2 cellular contexts compared by ENCODE assay signal in the genomic region with DNA sequence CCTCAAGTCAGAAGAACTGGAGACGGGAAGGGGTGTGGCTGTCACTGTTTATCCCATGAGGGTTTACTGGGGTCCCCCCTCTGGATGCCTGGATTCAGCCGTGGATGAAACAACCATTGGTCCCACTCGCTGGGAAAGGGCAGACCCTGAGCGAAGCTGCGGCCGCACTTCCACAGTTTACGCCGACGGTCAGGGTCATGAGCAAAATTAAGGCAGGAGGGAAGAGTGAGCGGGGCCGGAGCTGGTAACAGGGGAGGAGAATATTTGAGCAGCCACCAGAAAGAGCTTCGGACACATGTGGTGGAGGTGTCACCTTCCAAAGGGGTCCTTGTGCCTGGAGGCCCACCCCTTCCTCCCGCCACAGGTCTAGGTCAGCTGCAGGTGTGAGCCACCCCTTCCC.
TF ChIP-seq lines count a peak whose summit lies in the region.

No MANE protein-coding gene starts in this region.

TF ChIP-seq in H1, 55 proteins besides CTCF, POLR2A, EP300 and RAD21:
- no peak for TF ChIP-seq POLR2AphosphoS5 (IDR thresholded peaks at IDR 0.05; ENCODE audit: low read depth, low read length)
- no peak for TF ChIP-seq CHD1 (IDR thresholded peaks at IDR 0.05; ENCODE audit: low read depth, low read length)
- no peak for TF ChIP-seq TCF12 (IDR thresholded peaks at IDR 0.05; ENCODE audit: low read depth, low read length)
- TF ChIP-seq POU5F1 (IDR thresholded peaks at IDR 0.05; ENCODE audit: low read depth, low read length), result no peak
- no peak for TF ChIP-seq HDAC2 (IDR thresholded peaks at IDR 0.05; ENCODE audit: borderline replicate concordance in 1 of 2, low read depth in 2 of 2, low read length in 2 of 2)
- TF ChIP-seq RFX5 (IDR thresholded peaks at IDR 0.05; ENCODE audit: borderline replicate concordance, low read depth, low read length), result no peak
- TF ChIP-seq SP1 (IDR thresholded peaks at IDR 0.05; ENCODE audit: low read depth, low read length), result no peak
- no peak for TF ChIP-seq SUZ12 (IDR thresholded peaks at IDR 0.05; ENCODE audit: low read length)

TF ChIP-seq in HEK293T, 16 proteins besides CTCF, POLR2A, EP300 and RAD21:
- no peak for TF ChIP-seq FOXA1 (IDR thresholded peaks at IDR 0.05)
- no peak for TF ChIP-seq LEF1 (IDR thresholded peaks at IDR 0.05; ENCODE audit: borderline replicate concordance)
- TF ChIP-seq ELF4 (IDR thresholded peaks at IDR 0.05), result no peak
- TF ChIP-seq ZNF384 (IDR thresholded peaks at IDR 0.05), result no peak
- no peak for TF ChIP-seq TARDBP (IDR thresholded peaks at IDR 0.05)
- TF ChIP-seq L3MBTL2 (conservative IDR thresholded peaks at IDR 0.05), result no peak
- TF ChIP-seq, protein P1, sequence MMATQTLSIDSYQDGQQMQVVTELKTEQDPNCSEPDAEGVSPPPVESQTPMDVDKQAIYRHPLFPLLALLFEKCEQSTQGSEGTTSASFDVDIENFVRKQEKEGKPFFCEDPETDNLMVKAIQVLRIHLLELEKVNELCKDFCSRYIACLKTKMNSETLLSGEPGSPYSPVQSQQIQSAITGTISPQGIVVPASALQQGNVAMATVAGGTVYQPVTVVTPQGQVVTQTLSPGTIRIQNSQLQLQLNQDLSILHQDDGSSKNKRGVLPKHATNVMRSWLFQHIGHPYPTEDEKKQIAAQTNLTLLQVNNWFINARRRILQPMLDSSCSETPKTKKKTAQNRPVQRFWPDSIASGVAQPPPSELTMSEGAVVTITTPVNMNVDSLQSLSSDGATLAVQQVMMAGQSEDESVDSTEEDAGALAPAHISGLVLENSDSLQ (IDR thresholded peaks at IDR 0.05), result no peak
- TF ChIP-seq CTBP1 (IDR thresholded peaks at IDR 0.05; ENCODE audit: borderline replicate concordance), result no peak
TF ChIP-seq in HEK293T: peak in this region for 0.
